In the genomic region with DNA sequence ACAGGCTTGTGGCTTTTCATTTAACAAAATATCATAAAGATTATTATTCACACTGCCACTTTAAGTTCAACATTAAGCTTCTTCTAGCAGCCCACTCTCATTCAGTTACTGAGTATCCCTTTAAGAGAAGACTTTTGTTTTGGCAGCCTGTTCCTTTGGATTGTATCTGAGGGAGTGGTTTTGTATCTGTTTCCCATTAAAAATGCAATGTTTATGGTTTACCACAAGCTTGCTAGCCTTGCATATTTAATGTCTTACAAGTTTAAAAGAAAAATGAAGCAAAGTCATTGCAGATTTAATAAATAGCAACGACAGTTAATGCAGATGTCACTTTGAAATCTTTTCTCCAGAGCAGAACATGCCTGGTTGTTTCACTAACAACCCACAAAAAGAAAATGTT, we compare ENCODE assay signal across 12 cellular contexts. TPM values are rescaled to one million over a fixed set of nuclear protein-coding genes. Genes with fewer than 3 reads are reported as not detected.
DNase-seq lines count a peak whose midpoint lies in the region; ATAC-seq and TF ChIP-seq lines count a peak whose summit lies in the region.
"Had no signal": no experiment of that assay in that cellular context is flagged by ENCODE, and none has a peak within 500 bp of the region (broad histone marks: within the 10 kb centered on the region; RNA-seq: fewer than 3 reads in every experiment).

No MANE protein-coding gene starts in this region.

- no peak overlapping the region for H3K14ac ChIP-seq in mesenchymal stem cell (ENCODE audit: low read length in 2 of 2)

- CTCF ChIA-PET in activated CD8-positive, alpha-beta T cell treated with anti-CD3 and anti-CD28 coated beads for 36 hours (lab: Charles Lee): interaction anchor here (3.0 kb wide), 1 partner anchor 146 kb away, joined by 7 read pairs; no protein-coding TSS in a partner anchor
- CTCF ChIA-PET in CD8-positive, alpha-beta memory T cell (lab: Charles Lee): no interaction called here

- H3K9me2 ChIP-seq in GM23338 (ENCODE audit: insufficient read depth): no peaks in the 10 kb centered on the region

- H3F3A ChIP-seq in GM23338 (replicated peaks; ENCODE audit: low read depth): no peaks in the 10 kb centered on the region

- no peaks in the 10 kb centered on the region for H3K79me1 ChIP-seq in mesenchymal stem cell (replicated peaks; ENCODE audit: low read length, poor library complexity, severe bottlenecking)

- no peak overlapping the region for H3K4me3 ChIP-seq in LNCaP clone FGC (ENCODE audit: low read depth, low read length)
- H3K4me3 ChIP-seq in mesenchymal stem cell (ENCODE audit: insufficient read depth in 1 of 2, low read depth in 1 of 2, low read length in 2 of 2): peak overlapping the region in 1 of 2 experiments; percentile 85
- peak overlapping the region; percentile 42 for H3K4me3 ChIP-seq in upper lobe of right lung
- H3K4me3 ChIP-seq in GM23338: no peak overlapping the region
- H3K4me3 ChIP-seq in CD8-positive, alpha-beta memory T cell (ENCODE audit: low read length): no peak overlapping the region
- H3K4me3 ChIP-seq: GM12878 had no signal

- H3K9ac ChIP-seq in mesenchymal stem cell (ENCODE audit: low read length): peak overlapping the region; percentile 99

- no peak for TF ChIP-seq CTCF in LNCaP clone FGC (IDR thresholded peaks at IDR 0.05; ENCODE audit: control insufficient read depth, extremely low read depth, insufficient read depth)
- TF ChIP-seq CTCF in upper lobe of right lung (IDR thresholded peaks at IDR 0.05): no peak
- TF ChIP-seq CTCF in activated CD8-positive, alpha-beta T cell treated with anti-CD3 and anti-CD28 coated beads for 36 hours (IDR thresholded peaks at IDR 0.05): no peak
- TF ChIP-seq CTCF in GM23338 (conservative IDR thresholded peaks at IDR 0.05; ENCODE audit: low read depth in 2 of 2): no peak

- H3K27ac ChIP-seq in mesenchymal stem cell (ENCODE audit: low read length, poor library complexity, severe bottlenecking) (no peak overlapping the region), upper lobe of right lung (peak overlapping the region; percentile 76), GM23338 (ENCODE audit: low read depth) (no peak overlapping the region)
- H3K27ac ChIP-seq in CD8-positive, alpha-beta memory T cell (ENCODE audit: low read depth, low read length): no peak overlapping the region

- H2AFZ ChIP-seq in mesenchymal stem cell (ENCODE audit: low read depth, low read length) (no peak overlapping the region), GM23338 (no peak overlapping the region)

- H3K79me2 ChIP-seq in GM23338 (replicated peaks; ENCODE audit: insufficient read depth): no peaks in the 10 kb centered on the region

- no peak overlapping the region for H3K4me2 ChIP-seq in mesenchymal stem cell (ENCODE audit: low read length, poor library complexity, severe bottlenecking)
- no peak overlapping the region for H3K4me2 ChIP-seq in GM23338

- no peak for ATAC-seq in upper lobe of right lung
- no peak for ATAC-seq in activated CD8-positive, alpha-beta T cell treated with anti-CD3 and anti-CD28 coated beads for 36 hours
- ATAC-seq in GM23338: no peak
- ATAC-seq: GM12878, WTC11 had no signal

- H3K27ac Mint-ChIP-seq in activated CD8-positive, alpha-beta T cell treated with anti-CD3 and anti-CD28 coated beads for 36 hours: no peak overlapping the region
- H3K27ac Mint-ChIP-seq in GM23338: no peak overlapping the region
- H3K27ac Mint-ChIP-seq in CD8-positive, alpha-beta memory T cell: no peak overlapping the region
- H3K27ac Mint-ChIP-seq: WTC11 had no signal

- no peaks in the 10 kb centered on the region for H3K27me3 Mint-ChIP-seq in activated CD8-positive, alpha-beta T cell treated with anti-CD3 and anti-CD28 coated beads for 36 hours
- H3K27me3 Mint-ChIP-seq in GM23338 (ENCODE audit: insufficient read depth, low read depth, poor library complexity): no peaks in the 10 kb centered on the region
- peaks cover 0 to 3% of the 10 kb centered on the region in 2 donors for H3K27me3 Mint-ChIP-seq in CD8-positive, alpha-beta memory T cell

- H2BK12ac ChIP-seq in mesenchymal stem cell (ENCODE audit: low read length in 2 of 2): no peak overlapping the region

- no peaks in the 10 kb centered on the region for H3K9me3 ChIP-seq in mesenchymal stem cell (ENCODE audit: control insufficient read depth, low read length)
- H3K9me3 ChIP-seq in upper lobe of right lung: no peaks in the 10 kb centered on the region
- H3K9me3 ChIP-seq in CD8-positive, alpha-beta memory T cell (ENCODE audit: low read length): no peaks in the 10 kb centered on the region

- H4K91ac ChIP-seq in mesenchymal stem cell (ENCODE audit: low read length): no peak overlapping the region

- H3K4me1 Mint-ChIP-seq in activated CD8-positive, alpha-beta T cell treated with anti-CD3 and anti-CD28 coated beads for 36 hours (ENCODE audit: low read depth): no peaks in the 10 kb centered on the region
- peaks cover 16% of the 10 kb centered on the region; the same call in 2 of the 3 replicates for H3K4me1 Mint-ChIP-seq in GM23338
- H3K4me1 Mint-ChIP-seq in CD8-positive, alpha-beta memory T cell: no peaks in the 10 kb centered on the region

- H3K18ac ChIP-seq in mesenchymal stem cell (ENCODE audit: low read depth in 1 of 2, low read length in 2 of 2): no peak overlapping the region

- intact Hi-C loops in upper lobe of right lung (cut with DNase I): no loop called here
- intact Hi-C loops in activated CD8-positive, alpha-beta T cell treated with anti-CD3 and anti-CD28 coated beads for 36 hours (cut with micrococcal nuclease): no loop called here

- DNase-seq in LNCaP clone FGC (ENCODE audit: low read depth) (peak; percentile 1), dedifferentiated amniotic fluid mesenchymal stem cell (ENCODE audit: extremely low spot score) (peak; percentile 90), mesenchymal stem cell (no peak), upper lobe of right lung (no peak), GM23338 (ENCODE audit: low spot score) (no peak)
- DNase-seq in activated CD8-positive, alpha-beta T cell treated with anti-CD3 and anti-CD28 coated beads for 36 hours: no peak
- DNase-seq in CD8-positive, alpha-beta memory T cell: no peak
- DNase-seq: amygdala, NCI-H82 had no signal

- no peaks in the 10 kb centered on the region for H4K20me1 ChIP-seq in GM23338 (replicated peaks; ENCODE audit: insufficient read depth)

- H4K8ac ChIP-seq in mesenchymal stem cell (ENCODE audit: low read length): no peak overlapping the region

- no peaks in the 10 kb centered on the region for H3K27me3 ChIP-seq in mesenchymal stem cell (ENCODE audit: control insufficient read depth in 1 of 2, insufficient read depth in 1 of 2, low read length in 2 of 2)
- no peaks in the 10 kb centered on the region for H3K27me3 ChIP-seq in upper lobe of right lung
- H3K27me3 ChIP-seq in GM23338 (ENCODE audit: insufficient read depth): no peaks in the 10 kb centered on the region
- H3K27me3 ChIP-seq in CD8-positive, alpha-beta memory T cell (ENCODE audit: insufficient read depth, low read length, poor library complexity, severe bottlenecking): no peaks in the 10 kb centered on the region

- H2BK5ac ChIP-seq in mesenchymal stem cell (ENCODE audit: low read depth, low read length, poor library complexity, severe bottlenecking): no peak overlapping the region

- H2BK15ac ChIP-seq in mesenchymal stem cell (ENCODE audit: low read depth, poor library complexity, severe bottlenecking): no peak overlapping the region

- H3K4me1 ChIP-seq in mesenchymal stem cell (ENCODE audit: control insufficient read depth, insufficient read depth, low read depth, low read length) (peaks cover 1% of the 10 kb centered on the region), upper lobe of right lung (no peaks in the 10 kb centered on the region), GM23338 (ENCODE audit: insufficient read depth) (0 out of 2 replicates have a peak, but pooled peaks cover 2% of the 10 kb centered on the region)
- H3K4me1 ChIP-seq in CD8-positive, alpha-beta memory T cell (ENCODE audit: insufficient read depth, low read length): no peaks in the 10 kb centered on the region

- no peak overlapping the region for H3K23ac ChIP-seq in mesenchymal stem cell (ENCODE audit: low read length in 2 of 2)

- no peaks in the 10 kb centered on the region for H3K9me3 Mint-ChIP-seq in activated CD8-positive, alpha-beta T cell treated with anti-CD3 and anti-CD28 coated beads for 36 hours
- no peaks in the 10 kb centered on the region for H3K9me3 Mint-ChIP-seq in GM23338
- H3K9me3 Mint-ChIP-seq in CD8-positive, alpha-beta memory T cell: no peaks in the 10 kb centered on the region
- H3K9me3 Mint-ChIP-seq: WTC11 had no signal

- H3K36me3 Mint-ChIP-seq in activated CD8-positive, alpha-beta T cell treated with anti-CD3 and anti-CD28 coated beads for 36 hours (ENCODE audit: low read depth): no peaks in the 10 kb centered on the region
- no peaks in the 10 kb centered on the region for H3K36me3 Mint-ChIP-seq in GM23338 (ENCODE audit: low read depth)
- no peaks in the 10 kb centered on the region for H3K36me3 Mint-ChIP-seq in CD8-positive, alpha-beta memory T cell
- H3K36me3 Mint-ChIP-seq: WTC11 had no signal

- H2AK5ac ChIP-seq in mesenchymal stem cell (ENCODE audit: low read length, severe bottlenecking): no peak overlapping the region

- H2BK120ac ChIP-seq in mesenchymal stem cell (ENCODE audit: low read depth, low read length): no peak overlapping the region

- no peak overlapping the region for H3K4me3 Mint-ChIP-seq in activated CD8-positive, alpha-beta T cell treated with anti-CD3 and anti-CD28 coated beads for 36 hours
- no peak overlapping the region for H3K4me3 Mint-ChIP-seq in GM23338
- H3K4me3 Mint-ChIP-seq in CD8-positive, alpha-beta memory T cell: no peak overlapping the region
- H3K4me3 Mint-ChIP-seq: WTC11 had no signal

- peaks cover 0 to 30% of the 10 kb centered on the region in 2 experiments for H3K36me3 ChIP-seq in mesenchymal stem cell (ENCODE audit: control insufficient read depth in 1 of 2, insufficient read depth in 2 of 2, low read depth in 1 of 2, low read length in 2 of 2)
- H3K36me3 ChIP-seq in upper lobe of right lung: no peaks in the 10 kb centered on the region
- no peaks in the 10 kb centered on the region for H3K36me3 ChIP-seq in GM23338 (ENCODE audit: insufficient read depth)
- no peaks in the 10 kb centered on the region for H3K36me3 ChIP-seq in CD8-positive, alpha-beta memory T cell (ENCODE audit: insufficient read depth, low read length)

- POLR2A ChIA-PET in activated CD8-positive, alpha-beta T cell treated with anti-CD3 and anti-CD28 coated beads for 36 hours (lab: Charles Lee): no interaction called here
- POLR2A ChIA-PET in CD8-positive, alpha-beta memory T cell (lab: Charles Lee): no interaction called here

- H3K4ac ChIP-seq in mesenchymal stem cell (ENCODE audit: low read depth in 1 of 2, low read length in 2 of 2): no peak overlapping the region

- WGBS in mesenchymal stem cell: no CpG with 5 or more reads among the region's 1 CpG

TF ChIP-seq in GM23338, 12 proteins besides CTCF, POLR2A, EP300 and RAD21 (continues in another document):
- TF ChIP-seq ZNF114 (CRISPR knock-in tag; IDR thresholded peaks at IDR 0.05): no peak

RNA-seq across cellular contexts. Expression of gene DCN, which starts 2.0 kb away (rescaled TPM):
- 62.6 TPM for polyA plus RNA-seq in mesenchymal stem cell (2013, experiment 1 of 2)
- 61.6 TPM for polyA plus RNA-seq in mesenchymal stem cell (2013, experiment 2 of 2)
- 753 TPM for total RNA-seq in upper lobe of right lung
- total RNA-seq in activated CD8-positive, alpha-beta T cell treated with anti-CD3 and anti-CD28 coated beads for 36 hours: not detected
- not detected in 2 replicates for total RNA-seq in GM23338 (2014; rRNA removed; shearing (Covaris generic))
- polyA plus RNA-seq in GM23338 (2016; fragmentation: Nextera tagmentation; extraction: Ambion mirVana): 0.21 TPM in 1 of 2 replicates, not detected in the other
- not detected for total RNA-seq in CD8-positive, alpha-beta memory T cell
- not detected for polyA plus RNA-seq in CD8-positive, alpha-beta memory T cell
- total RNA-seq: H1 had no signal
- polyA plus RNA-seq: H1 had no signal

Comparison
In these comparisons a context has a peak if more than half of its experiments do, and no peak if none do; other contexts are left out.
1. DNase-seq: peak in LNCaP clone FGC (single experiment) and dedifferentiated amniotic fluid mesenchymal stem cell (single experiment); none in mesenchymal stem cell (single experiment), upper lobe of right lung (single experiment), activated CD8-positive, alpha-beta T cell treated with anti-CD3 and anti-CD28 coated beads for 36 hours (single experiment), GM23338 (single experiment) and CD8-positive, alpha-beta memory T cell (0 of 5).
2. RNA of gene DCN, which starts 2.0 kb away (total RNA-seq): 753 TPM in upper lobe of right lung (single experiment); not detected in CD8-positive, alpha-beta memory T cell, not detected in activated CD8-positive, alpha-beta T cell treated with anti-CD3 and anti-CD28 coated beads for 36 hours and not detected in GM23338; every median in the first group is over 100 times any median in the second.